1 cellular context compared by ENCODE assay signal in genomic region chr5:154800582-154800981, GRCh38.
TF ChIP-seq lines count a peak whose summit lies in the region.

No MANE protein-coding gene starts in this region.

TF ChIP-seq in HepG2, 621 proteins besides CTCF, POLR2A, EP300 and RAD21 (continues in another document):
- TF ChIP-seq NR2F6 (IDR thresholded peaks at IDR 0.05) (no peak), NR2F6 (CRISPR knock-in tag; IDR thresholded peaks at IDR 0.05) (peak; percentile 25; the same call in 1 of the 2 replicates), SKI (IDR thresholded peaks at IDR 0.05; ENCODE audit: partially characterized antibody) (peak; percentile 58), SAP130 (CRISPR knock-in tag; IDR thresholded peaks at IDR 0.05; ENCODE audit: low read depth) (0 out of 2 replicates have a peak, but pooled peaks have one; percentile 30), SIX4 (CRISPR knock-in tag; IDR thresholded peaks at IDR 0.05) (0 out of 2 replicates have a peak, but pooled peaks have one; percentile 52), TCF7 (IDR thresholded peaks at IDR 0.05; ENCODE audit: low read depth) (no peak), NCOA2 (CRISPR knock-in tag; IDR thresholded peaks at IDR 0.05) (0 out of 2 replicates have a peak, but pooled peaks have one; percentile 37), THRA (CRISPR knock-in tag; IDR thresholded peaks at IDR 0.05; ENCODE audit: borderline replicate concordance) (0 out of 2 replicates have a peak, but pooled peaks have one; percentile 43), ZNF570 (CRISPR knock-in tag; IDR thresholded peaks at IDR 0.05; ENCODE audit: borderline replicate concordance) (no peak), AFF4 (CRISPR knock-in tag; IDR thresholded peaks at IDR 0.05) (no peak), ZBTB4 (CRISPR knock-in tag; IDR thresholded peaks at IDR 0.05; ENCODE audit: borderline replicate concordance) (no peak), RARA (CRISPR knock-in tag; IDR thresholded peaks at IDR 0.05) (peak; percentile 73), CC2D1A (CRISPR knock-in tag; IDR thresholded peaks at IDR 0.05) (no peak), SPEN (CRISPR knock-in tag; IDR thresholded peaks at IDR 0.05; ENCODE audit: low read depth) (peak; percentile 38; the same call in 1 of the 2 replicates), RBM22 (optimal IDR thresholded peaks at IDR 0.05; ENCODE audit: low read length) (peak; percentile 96), SP4 (CRISPR knock-in tag; IDR thresholded peaks at IDR 0.05) (no peak), POLR2AphosphoS5 (IDR thresholded peaks at IDR 0.05; ENCODE audit: low read depth, low read length) (peak; percentile 46), ZNF331 (CRISPR knock-in tag; IDR thresholded peaks at IDR 0.05) (0 out of 2 replicates have a peak, but pooled peaks have one; percentile 13), AGO1 (IDR thresholded peaks at IDR 0.05; ENCODE audit: low read depth, low read length, poor library complexity, severe bottlenecking) (no peak), HIVEP1 (CRISPR knock-in tag; IDR thresholded peaks at IDR 0.05) (no peak), PAXIP1 (CRISPR knock-in tag; conservative IDR thresholded peaks at IDR 0.05) (0 out of 2 replicates have a peak, but pooled peaks have one; percentile 24), ZNF451 (CRISPR knock-in tag; IDR thresholded peaks at IDR 0.05) (no peak), NCOR1 (IDR thresholded peaks at IDR 0.05; ENCODE audit: borderline replicate concordance, low read length) (peak; percentile 55; the same call in 1 of the 2 replicates), HNF4G (IDR thresholded peaks at IDR 0.05; ENCODE audit: borderline replicate concordance, low read depth, low read length) (peak; percentile 55; the same call in 1 of the 2 replicates), HNF4G (CRISPR knock-in tag; IDR thresholded peaks at IDR 0.05; ENCODE audit: borderline replicate concordance, low read depth) (no peak), IRX3 (CRISPR knock-in tag; IDR thresholded peaks at IDR 0.05; ENCODE audit: borderline replicate concordance, low read depth) (no peak), HNF4A (CRISPR knock-in tag; IDR thresholded peaks at IDR 0.05) (peak; percentile 73), ESRRA (CRISPR knock-in tag; IDR thresholded peaks at IDR 0.05; ENCODE audit: low read depth) (peak; percentile 69; the same call in 1 of the 2 replicates), MEIS2 (CRISPR knock-in tag; IDR thresholded peaks at IDR 0.05) (no peak), TBL1XR1 (IDR thresholded peaks at IDR 0.05; ENCODE audit: borderline replicate concordance, low read length, partially characterized antibody) (peak; percentile 64), SOX13 (IDR thresholded peaks at IDR 0.05) (no peak), SOX13 (CRISPR knock-in tag; conservative IDR thresholded peaks at IDR 0.05 in 1 of 2, IDR thresholded peaks at IDR 0.05 in 1 of 2) (peak in 1 of 2 experiments; percentile 21; a peak in 1 of 4 replicates), NR2F2 (IDR thresholded peaks at IDR 0.05; ENCODE audit: borderline replicate concordance, low read depth) (0 out of 2 replicates have a peak, but pooled peaks have one; percentile 27), ZNF484 (CRISPR knock-in tag; IDR thresholded peaks at IDR 0.05; ENCODE audit: borderline replicate concordance, low read depth) (no peak), PITX1 (CRISPR knock-in tag; IDR thresholded peaks at IDR 0.05) (0 out of 2 replicates have a peak, but pooled peaks have one; percentile 26), NR2F1 (CRISPR knock-in tag; IDR thresholded peaks at IDR 0.05) (peak in 1 of 2 experiments; percentile 16; a peak in 1 of 4 replicates), KAT8 (CRISPR knock-in tag; IDR thresholded peaks at IDR 0.05) (0 out of 2 replicates have a peak, but pooled peaks have one; percentile 25), ZNF552 (CRISPR knock-in tag; IDR thresholded peaks at IDR 0.05; ENCODE audit: borderline replicate concordance) (no peak), YEATS4 (CRISPR knock-in tag; IDR thresholded peaks at IDR 0.05; ENCODE audit: borderline replicate concordance) (no peak), SIX1 (CRISPR knock-in tag; IDR thresholded peaks at IDR 0.05; ENCODE audit: borderline replicate concordance) (peak; percentile 96), PPARG (CRISPR knock-in tag; conservative IDR thresholded peaks at IDR 0.05) (peak; percentile 65; the same call in 1 of the 2 replicates), GATAD2A (CRISPR knock-in tag; IDR thresholded peaks at IDR 0.05) (peak; percentile 45; the same call in 1 of the 2 replicates), RXRB (CRISPR knock-in tag; IDR thresholded peaks at IDR 0.05; ENCODE audit: borderline replicate concordance) (peak; percentile 46; the same call in 1 of the 2 replicates), ARID4A (CRISPR knock-in tag; IDR thresholded peaks at IDR 0.05; ENCODE audit: borderline replicate concordance) (no peak; the same call in 1 of the 2 replicates), ZFP41 (CRISPR knock-in tag; IDR thresholded peaks at IDR 0.05; ENCODE audit: borderline replicate concordance) (no peak)
